In the genomic region with DNA sequence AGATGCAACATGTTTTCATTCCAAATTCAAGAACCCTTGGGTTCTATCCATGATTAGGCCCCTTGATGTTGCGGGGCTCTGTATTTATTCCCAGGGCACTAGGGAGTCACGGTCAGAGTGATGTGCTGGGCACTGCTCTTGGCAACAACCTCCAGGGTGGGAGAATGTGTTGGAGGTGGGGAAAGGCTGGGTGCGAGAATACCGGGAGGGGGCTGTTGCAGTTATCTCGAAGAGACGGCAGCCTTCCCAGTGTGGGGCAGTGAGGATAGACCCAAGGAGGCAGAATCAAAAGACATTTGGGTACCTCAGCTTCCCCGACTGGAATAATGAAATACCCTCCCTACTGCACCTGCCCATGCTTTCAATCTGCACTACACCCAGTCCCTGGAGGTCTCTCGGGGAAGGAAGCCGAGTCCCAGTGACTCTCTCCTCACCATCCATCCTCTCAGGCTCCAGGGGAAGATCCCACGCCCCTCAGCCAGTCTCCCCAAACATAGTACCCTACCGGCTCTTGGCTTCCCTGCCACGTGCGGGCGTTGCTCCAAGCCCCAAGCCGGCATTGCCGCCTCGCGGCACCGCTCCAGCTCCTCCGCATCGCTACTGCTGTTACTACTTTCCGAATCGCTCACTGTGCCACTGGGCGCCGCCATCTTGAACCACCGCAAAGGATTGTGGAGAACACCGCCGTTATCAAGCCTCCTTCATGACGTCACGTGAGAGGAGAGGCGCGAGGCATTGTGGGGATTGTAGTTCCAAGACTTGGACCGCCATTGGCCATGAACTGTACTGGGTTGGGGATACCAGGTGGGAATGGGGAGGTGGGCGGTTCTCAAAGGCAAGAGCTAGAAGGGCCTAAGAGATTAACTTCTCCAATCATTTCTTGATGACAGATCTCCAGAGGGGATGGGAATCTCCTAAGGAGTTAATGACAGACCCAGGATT, we compare ENCODE assay signal across 8 cellular contexts. TPM values are rescaled to one million over a fixed set of nuclear protein-coding genes. Genes with fewer than 3 reads are reported as not detected.
DNase-seq lines count a peak whose midpoint lies in the region; ATAC-seq and TF ChIP-seq lines count a peak whose summit lies in the region.

A gene with protein sequence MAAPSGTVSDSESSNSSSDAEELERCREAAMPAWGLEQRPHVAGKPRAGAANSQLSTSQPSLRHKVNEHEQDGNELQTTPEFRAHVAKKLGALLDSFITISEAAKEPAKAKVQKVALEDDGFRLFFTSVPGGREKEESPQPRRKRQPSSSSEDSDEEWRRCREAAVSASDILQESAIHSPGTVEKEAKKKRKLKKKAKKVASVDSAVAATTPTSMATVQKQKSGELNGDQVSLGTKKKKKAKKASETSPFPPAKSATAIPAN (minus strand): TSS at position 663 of the 942 bp plus-strand sequence. CDS start 13 bp downstream, at position 650.

- peaks cover 11% of the 10 kb centered on the region for H3K4me1 ChIP-seq in left ventricle myocardium inferior
- H3K4me1 ChIP-seq in prostate gland (replicated peaks) = peaks cover 5% of the 10 kb centered on the region

- H3K9me3 ChIP-seq in left ventricle myocardium inferior (replicated peaks) (no peaks in the 10 kb centered on the region), prostate gland (no peaks in the 10 kb centered on the region)

- H3K27me3 ChIP-seq in left ventricle myocardium inferior (ENCODE audit: low read depth) = no peaks in the 10 kb centered on the region
- H3K27me3 ChIP-seq in prostate gland (replicated peaks; ENCODE audit: insufficient read depth) = no peaks in the 10 kb centered on the region

- intact Hi-C loops in T-helper 1 cell treated with Interleukin-12 subunit alpha and Interleukin-12 subunit beta and Interleukin-4 antibody, amounts not matched to agents 30 ng/mL and 1 ng/mL, for 36 hours (cut with micrococcal nuclease) = loop anchor here (1.0 to 10.0 kb wide), 15 partner anchors 11 to 581 kb away; a partner anchor contains a TSS
- intact Hi-C loops in left ventricle myocardium inferior (cut with micrococcal nuclease) = no loop called here
- intact Hi-C loops in prostate gland (cut with DNase I) = no loop called here

- H3K36me3 ChIP-seq in left ventricle myocardium inferior = peaks cover 14% of the 10 kb centered on the region
- no peaks in the 10 kb centered on the region for H3K36me3 ChIP-seq in prostate gland

- peak within 1 kb of the TSS; percentile 95 for H3K4me3 ChIP-seq in left ventricle myocardium inferior
- H3K4me3 ChIP-seq in prostate gland = peak within 1 kb of the TSS; percentile 71 to 87

- DNase-seq in NCI-H1694 (lab: John Stamatoyannopoulos, UW) (peak; percentile 92), amniotic epithelial cell (ENCODE audit: low read depth) (peak; percentile 84), left ventricle myocardium inferior (peak; percentile 89), prostate gland (ENCODE audit: low spot score) (peak; percentile 92), ureter (ENCODE audit: low spot score) (peak; percentile 94)

- peak within 1 kb of the TSS; percentile 83 for H3K27ac ChIP-seq in left ventricle myocardium inferior (replicated peaks)
- H3K27ac ChIP-seq in prostate gland = peak within 1 kb of the TSS; percentile 53 to 59

- ATAC-seq in GM18498 (IDR thresholded peaks at IDR 0.05; ENCODE audit: unreplicated experiment) (peak; percentile 95), HG02885 (IDR thresholded peaks at IDR 0.05; ENCODE audit: poor library complexity, unreplicated experiment) (peak; percentile 97)

- TF ChIP-seq CTCF in left ventricle myocardium inferior (IDR thresholded peaks at IDR 0.05; ENCODE audit: borderline replicate concordance) (no peak), prostate gland (IDR thresholded peaks at IDR 0.05) (peak in 1 of 4 experiments; percentile 23)

- under 1% methylated on average over 34 of the region's 34 CpGs for WGBS in prostate gland

- peak; percentile 61 for TF ChIP-seq POLR2A in prostate gland (IDR thresholded peaks at IDR 0.05)

RNA-seq across cellular contexts. Expression of the gene that starts here (rescaled TPM):
- 19.9 and 23.2 TPM in 2 replicates for total RNA-seq in T-helper 1 cell treated with Interleukin-12 subunit alpha and Interleukin-12 subunit beta and Interleukin-4 antibody, amounts not matched to agents 30 ng/mL and 1 ng/mL, for 36 hours
- total RNA-seq in left ventricle myocardium inferior (7.6 TPM), prostate gland (10 to 100 TPM; 13.8 to 15.2 TPM), ureter (18.0 TPM)

Comparison
In these comparisons a context has a peak if more than half of its experiments do, and no peak if none do; other contexts are left out.
1. Peak in every context shown above with its lines: DNase-seq, ATAC-seq, H3K4me3 ChIP-seq and H3K27ac ChIP-seq.